In the genomic region with DNA sequence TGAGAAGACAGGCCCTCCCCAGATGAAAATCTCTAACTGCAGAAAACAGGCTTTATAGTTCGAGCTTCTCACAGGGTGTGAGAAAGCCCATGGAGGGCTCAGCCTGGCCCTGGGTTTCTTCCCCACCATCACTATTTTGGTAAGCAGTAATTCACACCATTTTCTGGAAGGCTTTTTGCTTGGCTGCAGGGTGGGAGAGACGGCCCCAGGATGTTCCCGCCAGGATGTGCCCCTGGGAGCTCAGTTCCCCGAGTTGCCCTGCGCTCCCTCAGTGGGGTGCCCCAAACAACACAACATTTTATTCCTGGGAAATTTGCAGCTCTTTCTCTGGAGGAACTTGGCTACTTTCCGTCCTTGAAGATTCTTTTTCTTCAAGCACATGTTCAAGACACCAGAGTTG, we compare ENCODE assay signal across 2 cellular contexts.
A peak's percentile ranks its signal among the peaks of the same experiment; 100 is the strongest.
TF ChIP-seq lines count a peak whose summit lies in the region.

No MANE protein-coding gene starts in this region.

TF ChIP-seq in GM23338, 12 proteins besides CTCF, POLR2A, EP300 and RAD21:
- no peak for TF ChIP-seq ZNF462 (CRISPR knock-in tag; IDR thresholded peaks at IDR 0.05)
- no peak for TF ChIP-seq ZNF331 (CRISPR knock-in tag; IDR thresholded peaks at IDR 0.05; ENCODE audit: low read depth)
- no peak for TF ChIP-seq EZH2 (IDR thresholded peaks at IDR 0.05; ENCODE audit: low read depth, unreplicated experiment)
- TF ChIP-seq EZH2phosphoT487 (IDR thresholded peaks at IDR 0.05; ENCODE audit: unreplicated experiment), result no peak
- TF ChIP-seq CREB1 (CRISPR knock-in tag; IDR thresholded peaks at IDR 0.05; ENCODE audit: low read depth), result no peak
- TF ChIP-seq POLR2AphosphoS5 (IDR thresholded peaks at IDR 0.05; ENCODE audit: low read depth), result no peak

TF ChIP-seq in H1, 55 proteins besides CTCF, POLR2A, EP300 and RAD21:
- TF ChIP-seq, protein P1, sequence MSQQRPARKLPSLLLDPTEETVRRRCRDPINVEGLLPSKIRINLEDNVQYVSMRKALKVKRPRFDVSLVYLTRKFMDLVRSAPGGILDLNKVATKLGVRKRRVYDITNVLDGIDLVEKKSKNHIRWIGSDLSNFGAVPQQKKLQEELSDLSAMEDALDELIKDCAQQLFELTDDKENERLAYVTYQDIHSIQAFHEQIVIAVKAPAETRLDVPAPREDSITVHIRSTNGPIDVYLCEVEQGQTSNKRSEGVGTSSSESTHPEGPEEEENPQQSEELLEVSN (IDR thresholded peaks at IDR 0.05), result peak; percentile 34; the same call in 1 of the 2 replicates
- no peak for TF ChIP-seq CBX5 (IDR thresholded peaks at IDR 0.05; ENCODE audit: low read depth, low read length)
TF ChIP-seq in H1: peak in this region for 1.
